In the genomic region with DNA sequence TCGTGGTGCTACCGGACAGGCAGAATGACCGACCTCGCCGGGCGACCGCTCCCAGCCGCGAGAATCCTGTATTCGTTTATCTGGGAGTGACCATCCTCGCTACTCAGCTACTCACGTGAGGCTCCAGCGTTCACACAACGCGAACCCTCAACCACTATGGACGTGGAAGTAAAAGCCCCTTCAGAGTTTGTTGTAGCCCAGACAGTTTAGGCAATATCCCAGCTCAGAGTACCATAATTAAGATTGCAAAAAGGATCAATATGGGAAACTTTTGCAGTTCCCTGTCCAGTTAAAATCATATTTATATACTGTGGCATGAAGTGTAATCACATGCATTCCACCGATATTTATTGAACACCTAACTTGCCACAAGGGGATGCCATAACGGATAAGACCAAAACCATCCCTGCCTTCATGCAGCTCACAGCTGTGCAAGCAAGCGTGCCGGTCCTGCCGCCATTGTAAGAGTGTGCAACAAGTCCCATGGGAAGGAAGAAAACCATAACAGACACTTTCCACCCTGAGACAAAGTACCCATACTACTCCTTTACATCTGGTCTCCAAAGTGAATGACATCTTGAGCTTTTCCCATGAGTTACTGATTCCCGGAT, we compare ENCODE assay signal across 1 cellular context.
TF ChIP-seq lines count a peak whose summit lies in the region.

No MANE protein-coding gene starts in this region.

TF ChIP-seq in K562, 482 proteins besides CTCF, POLR2A, EP300 and RAD21 (continued from another document):
- TF ChIP-seq, protein P1, sequence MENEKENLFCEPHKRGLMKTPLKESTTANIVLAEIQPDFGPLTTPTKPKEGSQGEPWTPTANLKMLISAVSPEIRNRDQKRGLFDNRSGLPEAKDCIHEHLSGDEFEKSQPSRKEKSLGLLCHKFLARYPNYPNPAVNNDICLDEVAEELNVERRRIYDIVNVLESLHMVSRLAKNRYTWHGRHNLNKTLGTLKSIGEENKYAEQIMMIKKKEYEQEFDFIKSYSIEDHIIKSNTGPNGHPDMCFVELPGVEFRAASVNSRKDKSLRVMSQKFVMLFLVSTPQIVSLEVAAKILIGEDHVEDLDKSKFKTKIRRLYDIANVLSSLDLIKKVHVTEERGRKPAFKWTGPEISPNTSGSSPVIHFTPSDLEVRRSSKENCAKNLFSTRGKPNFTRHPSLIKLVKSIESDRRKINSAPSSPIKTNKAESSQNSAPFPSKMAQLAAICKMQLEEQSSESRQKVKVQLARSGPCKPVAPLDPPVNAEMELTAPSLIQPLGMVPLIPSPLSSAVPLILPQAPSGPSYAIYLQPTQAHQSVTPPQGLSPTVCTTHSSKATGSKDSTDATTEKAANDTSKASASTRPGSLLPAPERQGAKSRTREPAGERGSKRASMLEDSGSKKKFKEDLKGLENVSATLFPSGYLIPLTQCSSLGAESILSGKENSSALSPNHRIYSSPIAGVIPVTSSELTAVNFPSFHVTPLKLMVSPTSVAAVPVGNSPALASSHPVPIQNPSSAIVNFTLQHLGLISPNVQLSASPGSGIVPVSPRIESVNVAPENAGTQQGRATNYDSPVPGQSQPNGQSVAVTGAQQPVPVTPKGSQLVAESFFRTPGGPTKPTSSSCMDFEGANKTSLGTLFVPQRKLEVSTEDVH (IDR thresholded peaks at IDR 0.05; ENCODE audit: low read depth, partially characterized antibody): no peak
- TF ChIP-seq, protein P2, sequence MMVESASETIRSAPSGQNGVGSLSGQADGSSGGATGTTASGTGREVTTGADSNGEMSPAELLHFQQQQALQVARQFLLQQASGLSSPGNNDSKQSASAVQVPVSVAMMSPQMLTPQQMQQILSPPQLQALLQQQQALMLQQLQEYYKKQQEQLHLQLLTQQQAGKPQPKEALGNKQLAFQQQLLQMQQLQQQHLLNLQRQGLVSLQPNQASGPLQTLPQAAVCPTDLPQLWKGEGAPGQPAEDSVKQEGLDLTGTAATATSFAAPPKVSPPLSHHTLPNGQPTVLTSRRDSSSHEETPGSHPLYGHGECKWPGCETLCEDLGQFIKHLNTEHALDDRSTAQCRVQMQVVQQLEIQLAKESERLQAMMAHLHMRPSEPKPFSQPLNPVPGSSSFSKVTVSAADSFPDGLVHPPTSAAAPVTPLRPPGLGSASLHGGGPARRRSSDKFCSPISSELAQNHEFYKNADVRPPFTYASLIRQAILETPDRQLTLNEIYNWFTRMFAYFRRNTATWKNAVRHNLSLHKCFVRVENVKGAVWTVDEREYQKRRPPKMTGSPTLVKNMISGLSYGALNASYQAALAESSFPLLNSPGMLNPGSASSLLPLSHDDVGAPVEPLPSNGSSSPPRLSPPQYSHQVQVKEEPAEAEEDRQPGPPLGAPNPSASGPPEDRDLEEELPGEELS (CRISPR knock-in tag; IDR thresholded peaks at IDR 0.05; ENCODE audit: borderline replicate concordance): no peak
- TF ChIP-seq, protein P3, sequence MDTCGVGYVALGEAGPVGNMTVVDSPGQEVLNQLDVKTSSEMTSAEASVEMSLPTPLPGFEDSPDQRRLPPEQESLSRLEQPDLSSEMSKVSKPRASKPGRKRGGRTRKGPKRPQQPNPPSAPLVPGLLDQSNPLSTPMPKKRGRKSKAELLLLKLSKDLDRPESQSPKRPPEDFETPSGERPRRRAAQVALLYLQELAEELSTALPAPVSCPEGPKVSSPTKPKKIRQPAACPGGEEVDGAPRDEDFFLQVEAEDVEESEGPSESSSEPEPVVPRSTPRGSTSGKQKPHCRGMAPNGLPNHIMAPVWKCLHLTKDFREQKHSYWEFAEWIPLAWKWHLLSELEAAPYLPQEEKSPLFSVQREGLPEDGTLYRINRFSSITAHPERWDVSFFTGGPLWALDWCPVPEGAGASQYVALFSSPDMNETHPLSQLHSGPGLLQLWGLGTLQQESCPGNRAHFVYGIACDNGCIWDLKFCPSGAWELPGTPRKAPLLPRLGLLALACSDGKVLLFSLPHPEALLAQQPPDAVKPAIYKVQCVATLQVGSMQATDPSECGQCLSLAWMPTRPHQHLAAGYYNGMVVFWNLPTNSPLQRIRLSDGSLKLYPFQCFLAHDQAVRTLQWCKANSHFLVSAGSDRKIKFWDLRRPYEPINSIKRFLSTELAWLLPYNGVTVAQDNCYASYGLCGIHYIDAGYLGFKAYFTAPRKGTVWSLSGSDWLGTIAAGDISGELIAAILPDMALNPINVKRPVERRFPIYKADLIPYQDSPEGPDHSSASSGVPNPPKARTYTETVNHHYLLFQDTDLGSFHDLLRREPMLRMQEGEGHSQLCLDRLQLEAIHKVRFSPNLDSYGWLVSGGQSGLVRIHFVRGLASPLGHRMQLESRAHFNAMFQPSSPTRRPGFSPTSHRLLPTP (IDR thresholded peaks at IDR 0.05; ENCODE audit: borderline replicate concordance, extremely low read depth, insufficient read length): no peak
- TF ChIP-seq SREBF2 (CRISPR knock-in tag; IDR thresholded peaks at IDR 0.05) (no peak), BCOR (IDR thresholded peaks at IDR 0.05) (0 out of 2 replicates have a peak, but pooled peaks have one; percentile 4), IFI16 (CRISPR knock-in tag; IDR thresholded peaks at IDR 0.05) (no peak), KDM1A (IDR thresholded peaks at IDR 0.05) (peak in 1 of 2 experiments; percentile 26; a peak in 1 of 4 replicates), CXXC5 (CRISPR knock-in tag; IDR thresholded peaks at IDR 0.05) (peak; percentile 41), YY1 (IDR thresholded peaks at IDR 0.05; ENCODE audit: borderline replicate concordance in 1 of 3, control insufficient read depth in 1 of 3, extremely low read depth in 1 of 3, insufficient read depth in 3 of 3, insufficient read length in 1 of 3, insufficient replicate concordance in 2 of 3, low read depth in 1 of 3, low read length in 2 of 3) (peak in 1 of 3 experiments; percentile 51), TEAD2 (tag; IDR thresholded peaks at IDR 0.05) (no peak), BHLHE40 (IDR thresholded peaks at IDR 0.05; ENCODE audit: low read length) (peak; percentile 86), SIN3A (IDR thresholded peaks at IDR 0.05; ENCODE audit: borderline replicate concordance in 2 of 2, control insufficient read depth in 1 of 2, low read depth in 2 of 2, low read length in 2 of 2) (peak in 1 of 2 experiments; percentile 21; a peak in 1 of 4 replicates), U2AF1 (optimal IDR thresholded peaks at IDR 0.05; ENCODE audit: low read depth, low read length) (no peak), ZFP36 (IDR thresholded peaks at IDR 0.05; ENCODE audit: low read depth, low read length, partially characterized antibody) (no peak), ZNF311 (CRISPR knock-in tag; IDR thresholded peaks at IDR 0.05) (no peak; the same call in 1 of the 2 replicates), NELFE (IDR thresholded peaks at IDR 0.05; ENCODE audit: insufficient read depth, insufficient read length) (no peak), KDM4B (IDR thresholded peaks at IDR 0.05; ENCODE audit: borderline replicate concordance in 2 of 2, low read depth in 1 of 2) (no peak)
- TF ChIP-seq, protein P4, sequence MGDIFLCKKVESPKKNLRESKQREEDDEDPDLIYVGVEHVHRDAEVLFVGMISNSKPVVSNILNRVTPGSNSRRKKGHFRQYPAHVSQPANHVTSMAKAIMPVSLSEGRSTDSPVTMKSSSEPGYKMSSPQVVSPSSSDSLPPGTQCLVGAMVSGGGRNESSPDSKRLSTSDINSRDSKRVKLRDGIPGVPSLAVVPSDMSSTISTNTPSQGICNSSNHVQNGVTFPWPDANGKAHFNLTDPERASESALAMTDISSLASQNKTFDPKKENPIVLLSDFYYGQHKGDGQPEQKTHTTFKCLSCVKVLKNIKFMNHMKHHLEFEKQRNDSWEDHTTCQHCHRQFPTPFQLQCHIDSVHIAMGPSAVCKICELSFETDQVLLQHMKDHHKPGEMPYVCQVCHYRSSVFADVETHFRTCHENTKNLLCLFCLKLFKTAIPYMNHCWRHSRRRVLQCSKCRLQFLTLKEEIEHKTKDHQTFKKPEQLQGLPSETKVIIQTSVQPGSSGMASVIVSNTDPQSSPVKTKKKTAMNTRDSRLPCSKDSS (IDR thresholded peaks at IDR 0.05; ENCODE audit: low read depth, partially characterized antibody): no peak
- TF ChIP-seq, protein P5, sequence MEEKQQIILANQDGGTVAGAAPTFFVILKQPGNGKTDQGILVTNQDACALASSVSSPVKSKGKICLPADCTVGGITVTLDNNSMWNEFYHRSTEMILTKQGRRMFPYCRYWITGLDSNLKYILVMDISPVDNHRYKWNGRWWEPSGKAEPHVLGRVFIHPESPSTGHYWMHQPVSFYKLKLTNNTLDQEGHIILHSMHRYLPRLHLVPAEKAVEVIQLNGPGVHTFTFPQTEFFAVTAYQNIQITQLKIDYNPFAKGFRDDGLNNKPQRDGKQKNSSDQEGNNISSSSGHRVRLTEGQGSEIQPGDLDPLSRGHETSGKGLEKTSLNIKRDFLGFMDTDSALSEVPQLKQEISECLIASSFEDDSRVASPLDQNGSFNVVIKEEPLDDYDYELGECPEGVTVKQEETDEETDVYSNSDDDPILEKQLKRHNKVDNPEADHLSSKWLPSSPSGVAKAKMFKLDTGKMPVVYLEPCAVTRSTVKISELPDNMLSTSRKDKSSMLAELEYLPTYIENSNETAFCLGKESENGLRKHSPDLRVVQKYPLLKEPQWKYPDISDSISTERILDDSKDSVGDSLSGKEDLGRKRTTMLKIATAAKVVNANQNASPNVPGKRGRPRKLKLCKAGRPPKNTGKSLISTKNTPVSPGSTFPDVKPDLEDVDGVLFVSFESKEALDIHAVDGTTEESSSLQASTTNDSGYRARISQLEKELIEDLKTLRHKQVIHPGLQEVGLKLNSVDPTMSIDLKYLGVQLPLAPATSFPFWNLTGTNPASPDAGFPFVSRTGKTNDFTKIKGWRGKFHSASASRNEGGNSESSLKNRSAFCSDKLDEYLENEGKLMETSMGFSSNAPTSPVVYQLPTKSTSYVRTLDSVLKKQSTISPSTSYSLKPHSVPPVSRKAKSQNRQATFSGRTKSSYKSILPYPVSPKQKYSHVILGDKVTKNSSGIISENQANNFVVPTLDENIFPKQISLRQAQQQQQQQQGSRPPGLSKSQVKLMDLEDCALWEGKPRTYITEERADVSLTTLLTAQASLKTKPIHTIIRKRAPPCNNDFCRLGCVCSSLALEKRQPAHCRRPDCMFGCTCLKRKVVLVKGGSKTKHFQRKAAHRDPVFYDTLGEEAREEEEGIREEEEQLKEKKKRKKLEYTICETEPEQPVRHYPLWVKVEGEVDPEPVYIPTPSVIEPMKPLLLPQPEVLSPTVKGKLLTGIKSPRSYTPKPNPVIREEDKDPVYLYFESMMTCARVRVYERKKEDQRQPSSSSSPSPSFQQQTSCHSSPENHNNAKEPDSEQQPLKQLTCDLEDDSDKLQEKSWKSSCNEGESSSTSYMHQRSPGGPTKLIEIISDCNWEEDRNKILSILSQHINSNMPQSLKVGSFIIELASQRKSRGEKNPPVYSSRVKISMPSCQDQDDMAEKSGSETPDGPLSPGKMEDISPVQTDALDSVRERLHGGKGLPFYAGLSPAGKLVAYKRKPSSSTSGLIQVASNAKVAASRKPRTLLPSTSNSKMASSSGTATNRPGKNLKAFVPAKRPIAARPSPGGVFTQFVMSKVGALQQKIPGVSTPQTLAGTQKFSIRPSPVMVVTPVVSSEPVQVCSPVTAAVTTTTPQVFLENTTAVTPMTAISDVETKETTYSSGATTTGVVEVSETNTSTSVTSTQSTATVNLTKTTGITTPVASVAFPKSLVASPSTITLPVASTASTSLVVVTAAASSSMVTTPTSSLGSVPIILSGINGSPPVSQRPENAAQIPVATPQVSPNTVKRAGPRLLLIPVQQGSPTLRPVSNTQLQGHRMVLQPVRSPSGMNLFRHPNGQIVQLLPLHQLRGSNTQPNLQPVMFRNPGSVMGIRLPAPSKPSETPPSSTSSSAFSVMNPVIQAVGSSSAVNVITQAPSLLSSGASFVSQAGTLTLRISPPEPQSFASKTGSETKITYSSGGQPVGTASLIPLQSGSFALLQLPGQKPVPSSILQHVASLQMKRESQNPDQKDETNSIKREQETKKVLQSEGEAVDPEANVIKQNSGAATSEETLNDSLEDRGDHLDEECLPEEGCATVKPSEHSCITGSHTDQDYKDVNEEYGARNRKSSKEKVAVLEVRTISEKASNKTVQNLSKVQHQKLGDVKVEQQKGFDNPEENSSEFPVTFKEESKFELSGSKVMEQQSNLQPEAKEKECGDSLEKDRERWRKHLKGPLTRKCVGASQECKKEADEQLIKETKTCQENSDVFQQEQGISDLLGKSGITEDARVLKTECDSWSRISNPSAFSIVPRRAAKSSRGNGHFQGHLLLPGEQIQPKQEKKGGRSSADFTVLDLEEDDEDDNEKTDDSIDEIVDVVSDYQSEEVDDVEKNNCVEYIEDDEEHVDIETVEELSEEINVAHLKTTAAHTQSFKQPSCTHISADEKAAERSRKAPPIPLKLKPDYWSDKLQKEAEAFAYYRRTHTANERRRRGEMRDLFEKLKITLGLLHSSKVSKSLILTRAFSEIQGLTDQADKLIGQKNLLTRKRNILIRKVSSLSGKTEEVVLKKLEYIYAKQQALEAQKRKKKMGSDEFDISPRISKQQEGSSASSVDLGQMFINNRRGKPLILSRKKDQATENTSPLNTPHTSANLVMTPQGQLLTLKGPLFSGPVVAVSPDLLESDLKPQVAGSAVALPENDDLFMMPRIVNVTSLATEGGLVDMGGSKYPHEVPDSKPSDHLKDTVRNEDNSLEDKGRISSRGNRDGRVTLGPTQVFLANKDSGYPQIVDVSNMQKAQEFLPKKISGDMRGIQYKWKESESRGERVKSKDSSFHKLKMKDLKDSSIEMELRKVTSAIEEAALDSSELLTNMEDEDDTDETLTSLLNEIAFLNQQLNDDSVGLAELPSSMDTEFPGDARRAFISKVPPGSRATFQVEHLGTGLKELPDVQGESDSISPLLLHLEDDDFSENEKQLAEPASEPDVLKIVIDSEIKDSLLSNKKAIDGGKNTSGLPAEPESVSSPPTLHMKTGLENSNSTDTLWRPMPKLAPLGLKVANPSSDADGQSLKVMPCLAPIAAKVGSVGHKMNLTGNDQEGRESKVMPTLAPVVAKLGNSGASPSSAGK (IDR thresholded peaks at IDR 0.05): peak; percentile 44; the same call in 1 of the 2 replicates
